Comparison of ENCODE assay signal across 12 cellular contexts in the genomic region with DNA sequence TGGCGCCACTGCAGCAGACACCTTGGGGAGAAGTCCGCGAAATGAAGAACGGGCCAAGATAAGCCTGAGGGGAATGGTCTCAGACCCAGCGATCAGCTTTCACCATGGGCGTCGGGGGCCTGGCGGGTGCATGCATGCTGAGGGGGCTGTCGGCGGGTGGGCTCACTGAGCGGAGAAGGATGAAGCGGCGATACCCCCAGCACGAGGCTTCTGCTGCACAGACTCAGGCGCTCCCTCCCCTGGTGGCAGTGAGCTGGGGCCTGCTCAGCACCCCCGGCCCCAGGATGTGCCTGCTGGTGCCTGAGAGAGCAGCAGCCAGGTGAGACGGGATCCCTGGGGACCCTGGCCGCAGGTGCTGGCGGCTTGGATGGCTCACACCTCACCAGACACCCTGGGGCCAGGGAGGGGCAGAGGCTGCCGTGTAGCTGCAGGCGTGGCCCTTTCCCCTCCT. TPM values are rescaled to one million over a fixed set of nuclear protein-coding genes. Genes with fewer than 3 reads are reported as not detected.
DNase-seq lines count a peak whose midpoint lies in the region; ATAC-seq and TF ChIP-seq lines count a peak whose summit lies in the region.
"Had no signal": no experiment of that assay in that cellular context is flagged by ENCODE, and none has a peak within 500 bp of the region (broad histone marks: within the 10 kb centered on the region; RNA-seq: fewer than 3 reads in every experiment).

No MANE protein-coding gene starts in this region.

- no peak overlapping the region for H2AK5ac ChIP-seq in mesenchymal stem cell (ENCODE audit: low read length, severe bottlenecking)

- WGBS in mesenchymal stem cell = 95% methylated on average over 21 of the region's 21 CpGs

- H2BK120ac ChIP-seq in mesenchymal stem cell (ENCODE audit: low read depth, low read length) = no peak overlapping the region

- no peak overlapping the region for H2BK15ac ChIP-seq in mesenchymal stem cell (ENCODE audit: low read depth, poor library complexity, severe bottlenecking)

- H4K8ac ChIP-seq in mesenchymal stem cell (ENCODE audit: low read length) = no peak overlapping the region

- no peak overlapping the region for H2AFZ ChIP-seq in mesenchymal stem cell (ENCODE audit: low read depth, low read length)

- peak; percentile 54 for ATAC-seq in GM19452 (IDR thresholded peaks at IDR 0.05; ENCODE audit: unreplicated experiment)
- ATAC-seq in HG03139 (IDR thresholded peaks at IDR 0.05; ENCODE audit: unreplicated experiment) = peak; percentile 39
- ATAC-seq in activated B cell treated with CpG ODN at 0.5 μM for 24 hours (ENCODE audit: low read depth) = peak; percentile 79

- H3K79me1 ChIP-seq in mesenchymal stem cell (replicated peaks; ENCODE audit: low read length, poor library complexity, severe bottlenecking) = peaks cover 19% of the 10 kb centered on the region

- H3K14ac ChIP-seq in mesenchymal stem cell (ENCODE audit: low read length in 2 of 2) = no peak overlapping the region

- intact Hi-C loops in activated B cell treated with CpG ODN at 0.5 μM for 24 hours (cut with micrococcal nuclease) = loop anchor here (10.0 kb wide), 1 partner anchor 329 kb away; no protein-coding TSS in a partner anchor

- no peaks in the 10 kb centered on the region for H3K27me3 ChIP-seq in CD8-positive, alpha-beta memory T cell (ENCODE audit: insufficient read depth, low read length, poor library complexity, severe bottlenecking)
- H3K27me3 ChIP-seq in mesenchymal stem cell (ENCODE audit: control insufficient read depth in 1 of 2, insufficient read depth in 1 of 2, low read length in 2 of 2) = no peaks in the 10 kb centered on the region

- H2BK12ac ChIP-seq in mesenchymal stem cell (ENCODE audit: low read length in 2 of 2) = no peak overlapping the region

- H3K4me2 ChIP-seq in mesenchymal stem cell (ENCODE audit: low read length, poor library complexity, severe bottlenecking) = no peak overlapping the region

- no peaks in the 10 kb centered on the region for H3K4me1 ChIP-seq in CD8-positive, alpha-beta memory T cell (ENCODE audit: insufficient read depth, low read length)
- H3K4me1 ChIP-seq in mesenchymal stem cell (ENCODE audit: control insufficient read depth, insufficient read depth, low read depth, low read length) = no peaks in the 10 kb centered on the region

- DNase-seq in GM12865 (ENCODE audit: low read depth) = peak; percentile 36
- DNase-seq in activated B cell treated with CpG ODN at 0.5 μM for 24 hours = no peak
- no peak for DNase-seq in CD8-positive, alpha-beta memory T cell
- no peak for DNase-seq in effector CD8-positive, alpha-beta T cell (lab: John Stamatoyannopoulos, UW)
- DNase-seq in mesenchymal stem cell = no peak
- DNase-seq in NCI-H2227 treated with DMSO at 0.1 percent for 48 hours (lab: John Stamatoyannopoulos, UW) = no peak
- DNase-seq: activated CD4-positive, alpha-beta T cell treated with anti-CD3 and anti-CD28 coated beads, Interleukin-2, amount 10 ng/mL, durations not matched to agents 7 days and 5 days; hypothalamus; NCI-H1092 treated with DMSO at 0.1 percent for 48 hours; stimulated activated naive CD4-positive, alpha-beta T cell had no signal

- no peak overlapping the region for H3K4me3 Mint-ChIP-seq in activated B cell treated with CpG ODN at 0.5 μM for 24 hours
- no peak overlapping the region for H3K4me3 Mint-ChIP-seq in CD8-positive, alpha-beta memory T cell
- H3K4me3 Mint-ChIP-seq: activated CD4-positive, alpha-beta T cell treated with anti-CD3 and anti-CD28 coated beads, Interleukin-2, amount 10 ng/mL, durations not matched to agents 7 days and 5 days had no signal

- H3K4me1 Mint-ChIP-seq in activated B cell treated with CpG ODN at 0.5 μM for 24 hours = peaks cover 17% of the 10 kb centered on the region
- H3K4me1 Mint-ChIP-seq in CD8-positive, alpha-beta memory T cell = no peaks in the 10 kb centered on the region
- H3K4me1 Mint-ChIP-seq: activated CD4-positive, alpha-beta T cell treated with anti-CD3 and anti-CD28 coated beads, Interleukin-2, amount 10 ng/mL, durations not matched to agents 7 days and 5 days had no signal

- H4K91ac ChIP-seq in mesenchymal stem cell (ENCODE audit: low read length) = no peak overlapping the region

- no peak overlapping the region for H2BK5ac ChIP-seq in mesenchymal stem cell (ENCODE audit: low read depth, low read length, poor library complexity, severe bottlenecking)

- peaks cover 13% of the 10 kb centered on the region for H3K36me3 ChIP-seq in CD8-positive, alpha-beta memory T cell (ENCODE audit: insufficient read depth, low read length)
- peaks cover 19 to 83% of the 10 kb centered on the region in 2 experiments for H3K36me3 ChIP-seq in mesenchymal stem cell (ENCODE audit: control insufficient read depth in 1 of 2, insufficient read depth in 2 of 2, low read depth in 1 of 2, low read length in 2 of 2)

- H3K27me3 Mint-ChIP-seq in activated B cell treated with CpG ODN at 0.5 μM for 24 hours = no peaks in the 10 kb centered on the region
- H3K27me3 Mint-ChIP-seq in CD8-positive, alpha-beta memory T cell = no peaks in the 10 kb centered on the region
- H3K27me3 Mint-ChIP-seq: activated CD4-positive, alpha-beta T cell treated with anti-CD3 and anti-CD28 coated beads, Interleukin-2, amount 10 ng/mL, durations not matched to agents 7 days and 5 days had no signal

- no peak overlapping the region for H3K27ac ChIP-seq in CD8-positive, alpha-beta memory T cell (ENCODE audit: low read depth, low read length)
- no peak overlapping the region for H3K27ac ChIP-seq in mesenchymal stem cell (ENCODE audit: low read length, poor library complexity, severe bottlenecking)

- no peak overlapping the region for H3K9ac ChIP-seq in mesenchymal stem cell (ENCODE audit: low read length)

- H3K18ac ChIP-seq in mesenchymal stem cell (ENCODE audit: low read depth in 1 of 2, low read length in 2 of 2) = no peak overlapping the region

- CTCF ChIA-PET in activated B cell treated with CpG ODN at 0.5 μM for 24 hours (lab: Charles Lee) = no interaction called here
- CTCF ChIA-PET in CD8-positive, alpha-beta memory T cell (lab: Charles Lee) = no interaction called here

- H3K27ac Mint-ChIP-seq in activated B cell treated with CpG ODN at 0.5 μM for 24 hours = no peak overlapping the region
- peak overlapping the region in 2 of 8 donors; percentile 32 to 72 for H3K27ac Mint-ChIP-seq in CD8-positive, alpha-beta memory T cell
- H3K27ac Mint-ChIP-seq: activated CD4-positive, alpha-beta T cell treated with anti-CD3 and anti-CD28 coated beads, Interleukin-2, amount 10 ng/mL, durations not matched to agents 7 days and 5 days had no signal

- H3K9me3 ChIP-seq in CD8-positive, alpha-beta memory T cell (ENCODE audit: low read length) = no peaks in the 10 kb centered on the region
- no peaks in the 10 kb centered on the region for H3K9me3 ChIP-seq in mesenchymal stem cell (ENCODE audit: control insufficient read depth, low read length)

- POLR2A ChIA-PET in activated B cell treated with CpG ODN at 0.5 μM for 24 hours (lab: Charles Lee) = interaction anchor here (0.6 to 1.2 kb wide), 2 partner anchors 31 to 170 kb away, joined by 3 read pairs; a partner anchor contains a TSS
- POLR2A ChIA-PET in CD8-positive, alpha-beta memory T cell (lab: Charles Lee) = no interaction called here

- H3K4ac ChIP-seq in mesenchymal stem cell (ENCODE audit: low read depth in 1 of 2, low read length in 2 of 2) = no peak overlapping the region

- H3K36me3 Mint-ChIP-seq in activated B cell treated with CpG ODN at 0.5 μM for 24 hours (ENCODE audit: low read depth) = peaks cover 42% of the 10 kb centered on the region
- peaks cover 2 to 63% (median 9%) of the 10 kb centered on the region in 3 donors for H3K36me3 Mint-ChIP-seq in CD8-positive, alpha-beta memory T cell

- no peaks in the 10 kb centered on the region for H3K9me3 Mint-ChIP-seq in activated B cell treated with CpG ODN at 0.5 μM for 24 hours
- H3K9me3 Mint-ChIP-seq in CD8-positive, alpha-beta memory T cell = no peaks in the 10 kb centered on the region
- H3K9me3 Mint-ChIP-seq: activated CD4-positive, alpha-beta T cell treated with anti-CD3 and anti-CD28 coated beads, Interleukin-2, amount 10 ng/mL, durations not matched to agents 7 days and 5 days had no signal

- no peak overlapping the region for H3K23ac ChIP-seq in mesenchymal stem cell (ENCODE audit: low read length in 2 of 2)

- TF ChIP-seq CTCF in GM12865 (IDR thresholded peaks at IDR 0.05; ENCODE audit: insufficient read depth, low read depth, low read length, missing control alignments) = no peak
- TF ChIP-seq CTCF in activated B cell treated with CpG ODN at 0.5 μM for 24 hours (IDR thresholded peaks at IDR 0.05) = no peak

- no peak overlapping the region for H3K4me3 ChIP-seq in GM12865 (ENCODE audit: low read depth, low read length)
- H3K4me3 ChIP-seq in CD8-positive, alpha-beta memory T cell (ENCODE audit: low read length) = no peak overlapping the region
- H3K4me3 ChIP-seq in mesenchymal stem cell (ENCODE audit: insufficient read depth in 1 of 2, low read depth in 1 of 2, low read length in 2 of 2) = no peak overlapping the region

RNA-seq across cellular contexts. Expression of a gene that starts 31.2 kb away (rescaled TPM):
- 15.1 and 17.4 TPM in 2 replicates for total RNA-seq in activated B cell treated with CpG ODN at 0.5 μM for 24 hours
- 10 to 100 TPM; 20.0 to 21.0 TPM for total RNA-seq in CD8-positive, alpha-beta memory T cell
- 4.2 TPM for polyA plus RNA-seq in CD8-positive, alpha-beta memory T cell
- 0.48 TPM for polyA plus RNA-seq in mesenchymal stem cell (2013, experiment 1 of 2)
- polyA plus RNA-seq in mesenchymal stem cell (2013, experiment 2 of 2) = 0.42 TPM

RNA-seq across cellular contexts. Expression of a gene that starts 49.8 kb away (rescaled TPM):
- total RNA-seq in activated B cell treated with CpG ODN at 0.5 μM for 24 hours = 0.04 TPM in 1 of 2 replicates, not detected in the other
- total RNA-seq in CD8-positive, alpha-beta memory T cell = under 1 TPM; 0.37 to 0.38 TPM
- 0.79 TPM for polyA plus RNA-seq in CD8-positive, alpha-beta memory T cell
- polyA plus RNA-seq in mesenchymal stem cell (2013, experiment 1 of 2) = 1.9 TPM
- 1.9 TPM for polyA plus RNA-seq in mesenchymal stem cell (2013, experiment 2 of 2)
